9 cellular contexts compared by ENCODE assay signal in the genomic region with DNA sequence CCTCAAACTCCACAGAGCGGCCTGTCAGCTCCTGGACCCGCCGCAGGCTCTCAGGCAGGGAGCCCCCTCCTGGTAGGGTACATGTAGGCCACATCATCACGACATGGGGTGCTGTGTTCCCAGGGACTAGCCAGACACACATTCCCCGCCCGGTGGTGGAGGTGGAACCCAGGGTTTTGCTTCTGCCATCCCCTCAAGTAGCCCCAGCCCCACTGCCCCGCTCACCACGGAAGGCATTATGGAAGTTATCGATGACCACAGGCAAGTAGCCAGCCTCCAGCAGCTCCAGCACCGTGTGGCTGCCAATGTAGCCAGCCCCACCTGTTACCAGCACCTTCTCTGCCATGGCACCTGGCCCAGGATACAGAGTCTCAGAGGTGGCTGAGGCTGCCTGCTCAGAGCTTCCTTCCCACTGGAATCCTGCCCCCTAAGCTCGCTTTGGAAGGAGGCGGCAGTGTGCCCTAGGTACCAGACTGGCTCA. TPM values are rescaled to one million over a fixed set of nuclear protein-coding genes. Genes with fewer than 3 reads are reported as not detected.
DNase-seq lines count a peak whose midpoint lies in the region; ATAC-seq lines count a peak whose summit lies in the region.
"Had no signal": no experiment of that assay in that cellular context is flagged by ENCODE, and none has a peak within 500 bp of the region (broad histone marks: within the 10 kb centered on the region; RNA-seq: fewer than 3 reads in every experiment).

No MANE protein-coding gene starts in this region.

- no peak overlapping the region for H3K27ac ChIP-seq in aorta (ENCODE audit: low read depth in 1 of 2, low read length in 2 of 2)

- no peak overlapping the region for H3K4me3 ChIP-seq in aorta (ENCODE audit: low read length in 2 of 2)

- POLR2A ChIA-PET in activated CD4-positive, alpha-beta T cell treated with anti-CD3 and anti-CD28 coated beads for 36 hours (lab: Charles Lee), result interaction anchor here (0.5 to 1.9 kb wide), 2 partner anchors 20 to 106 kb away, joined by 6 to 8 read pairs; partner anchors contain the start of gene PITHD1
- POLR2A ChIA-PET in activated CD8-positive, alpha-beta T cell treated with anti-CD3 and anti-CD28 coated beads, Interleukin-2, amount 10 ng/mL, durations not matched to agents 7 days and 5 days (lab: Charles Lee), result interaction anchor here (0.9 to 2.6 kb wide), 2 partner anchors 19 to 20 kb away, joined by 6 to 10 read pairs; partner anchors contain the start of gene PITHD1

- peaks cover 0 to 4% of the 10 kb centered on the region in 2 donors for H3K4me1 ChIP-seq in aorta (ENCODE audit: control insufficient read depth in 1 of 2, insufficient read depth in 2 of 2, low read length in 2 of 2)

- H3K9me3 ChIP-seq in aorta (ENCODE audit: control insufficient read depth, low read length), result no peaks in the 10 kb centered on the region

- ATAC-seq in activated CD4-positive, alpha-beta T cell treated with anti-CD3 and anti-CD28 coated beads for 36 hours, result no peak
- ATAC-seq in activated CD8-positive, alpha-beta T cell treated with anti-CD3 and anti-CD28 coated beads, Interleukin-2, amount 10 ng/mL, durations not matched to agents 7 days and 5 days, result no peak
- ATAC-seq in stimulated activated effector memory CD8-positive, alpha-beta T cell treated with anti-CD3 and anti-CD28 coated beads, Interleukin-12 subunit alpha, Interleukin-12 subunit beta, amount 100 ng/mL, for 72 hours, result no peak
- no peak for ATAC-seq in HG02623 (IDR thresholded peaks at IDR 0.05; ENCODE audit: unreplicated experiment)
- no peak for ATAC-seq in HG02884 (IDR thresholded peaks at IDR 0.05; ENCODE audit: unreplicated experiment)
- no peak for ATAC-seq in aorta (ENCODE audit: low FRiP score)

- no peaks in the 10 kb centered on the region for H3K36me3 ChIP-seq in aorta (ENCODE audit: control insufficient read depth in 1 of 2, insufficient read depth in 2 of 2, low read length in 1 of 2)

- no peaks in the 10 kb centered on the region for H3K27me3 Mint-ChIP-seq in activated CD4-positive, alpha-beta T cell treated with anti-CD3 and anti-CD28 coated beads for 36 hours
- no peaks in the 10 kb centered on the region for H3K27me3 Mint-ChIP-seq in activated CD8-positive, alpha-beta T cell treated with anti-CD3 and anti-CD28 coated beads, Interleukin-2, amount 10 ng/mL, durations not matched to agents 7 days and 5 days (ENCODE audit: low read depth)

- peak; percentile 39 for DNase-seq in activated CD4-positive, alpha-beta T cell treated with anti-CD3 and anti-CD28 coated beads for 36 hours
- no peak for DNase-seq in activated CD4-positive, alpha-beta T cell treated with anti-CD3 and anti-CD28 coated beads for 1 hour
- peak; percentile 38 for DNase-seq in activated CD8-positive, alpha-beta T cell treated with anti-CD3 and anti-CD28 coated beads, Interleukin-2, amount 10 ng/mL, durations not matched to agents 7 days and 5 days
- DNase-seq in iPS-NIHi11 (ENCODE audit: low spot score) (peak; percentile 56), aorta (no peak)
- DNase-seq in stimulated activated effector memory CD8-positive, alpha-beta T cell treated with anti-CD3 and anti-CD28 coated beads, Interleukin-12 subunit alpha, Interleukin-12 subunit beta, amount 100 ng/mL, for 72 hours (ENCODE audit: low spot score in 2 of 2), result no peak
- DNase-seq: NCI-H1092 treated with DMSO at 0.1 percent for 48 hours had no signal

- H3K27me3 ChIP-seq in aorta (ENCODE audit: control insufficient read depth in 1 of 2, insufficient read depth in 2 of 2, low read length in 1 of 2), result no peaks in the 10 kb centered on the region

- 86% methylated on average over 12 of the region's 12 CpGs for whole genome bisulfite sequencing in aorta, 2 donors

- intact Hi-C loops in activated CD4-positive, alpha-beta T cell treated with anti-CD3 and anti-CD28 coated beads for 36 hours (cut with DNase I, micrococcal nuclease), result no loop called here
- intact Hi-C loops in aorta (cut with DNase I), result no loop called here

- H3K4me1 Mint-ChIP-seq in activated CD4-positive, alpha-beta T cell treated with anti-CD3 and anti-CD28 coated beads for 36 hours, result peaks cover 13% of the 10 kb centered on the region
- peaks cover 21% of the 10 kb centered on the region for H3K4me1 Mint-ChIP-seq in activated CD8-positive, alpha-beta T cell treated with anti-CD3 and anti-CD28 coated beads, Interleukin-2, amount 10 ng/mL, durations not matched to agents 7 days and 5 days (ENCODE audit: low read depth)
- peaks cover 19% of the 10 kb centered on the region for H3K4me1 Mint-ChIP-seq in stimulated activated effector memory CD8-positive, alpha-beta T cell treated with anti-CD3 and anti-CD28 coated beads, Interleukin-12 subunit alpha, Interleukin-12 subunit beta, amount 100 ng/mL, for 72 hours

- peaks cover 19% of the 10 kb centered on the region for H3K36me3 Mint-ChIP-seq in activated CD4-positive, alpha-beta T cell treated with anti-CD3 and anti-CD28 coated beads for 36 hours (ENCODE audit: low read depth)
- H3K36me3 Mint-ChIP-seq in activated CD8-positive, alpha-beta T cell treated with anti-CD3 and anti-CD28 coated beads, Interleukin-2, amount 10 ng/mL, durations not matched to agents 7 days and 5 days (ENCODE audit: low read depth), result peaks cover 30% of the 10 kb centered on the region
- H3K36me3 Mint-ChIP-seq in stimulated activated effector memory CD8-positive, alpha-beta T cell treated with anti-CD3 and anti-CD28 coated beads, Interleukin-12 subunit alpha, Interleukin-12 subunit beta, amount 100 ng/mL, for 72 hours, result peaks cover 60% of the 10 kb centered on the region

- H3K27ac Mint-ChIP-seq in activated CD4-positive, alpha-beta T cell treated with anti-CD3 and anti-CD28 coated beads for 36 hours, result no peak overlapping the region
- peak overlapping the region; percentile 96 for H3K27ac Mint-ChIP-seq in activated CD8-positive, alpha-beta T cell treated with anti-CD3 and anti-CD28 coated beads, Interleukin-2, amount 10 ng/mL, durations not matched to agents 7 days and 5 days
- peak overlapping the region; percentile 95 for H3K27ac Mint-ChIP-seq in stimulated activated effector memory CD8-positive, alpha-beta T cell treated with anti-CD3 and anti-CD28 coated beads, Interleukin-12 subunit alpha, Interleukin-12 subunit beta, amount 100 ng/mL, for 72 hours

- H3K9me3 Mint-ChIP-seq in activated CD4-positive, alpha-beta T cell treated with anti-CD3 and anti-CD28 coated beads for 36 hours (ENCODE audit: low read depth), result no peaks in the 10 kb centered on the region
- no peaks in the 10 kb centered on the region for H3K9me3 Mint-ChIP-seq in activated CD8-positive, alpha-beta T cell treated with anti-CD3 and anti-CD28 coated beads, Interleukin-2, amount 10 ng/mL, durations not matched to agents 7 days and 5 days (ENCODE audit: insufficient read depth)
- H3K9me3 Mint-ChIP-seq in stimulated activated effector memory CD8-positive, alpha-beta T cell treated with anti-CD3 and anti-CD28 coated beads, Interleukin-12 subunit alpha, Interleukin-12 subunit beta, amount 100 ng/mL, for 72 hours, result no peaks in the 10 kb centered on the region

- CTCF ChIA-PET in activated CD4-positive, alpha-beta T cell treated with anti-CD3 and anti-CD28 coated beads for 36 hours (lab: Charles Lee), result interaction anchor here (0.6 to 5.3 kb wide), 10 partner anchors 8 to 430 kb away, joined by 3 to 22 read pairs (median 3); partner anchors contain the start of genes LYPLA2 and PITHD1
- CTCF ChIA-PET in activated CD8-positive, alpha-beta T cell treated with anti-CD3 and anti-CD28 coated beads, Interleukin-2, amount 10 ng/mL, durations not matched to agents 7 days and 5 days (lab: Charles Lee), result interaction anchor here (1.0 to 6.7 kb wide), 5 partner anchors 9 to 118 kb away, joined by 5 to 53 read pairs (median 10); no protein-coding TSS in a partner anchor

- H3K4me3 Mint-ChIP-seq in activated CD4-positive, alpha-beta T cell treated with anti-CD3 and anti-CD28 coated beads for 36 hours, result peak overlapping the region; percentile 86
- H3K4me3 Mint-ChIP-seq in activated CD8-positive, alpha-beta T cell treated with anti-CD3 and anti-CD28 coated beads, Interleukin-2, amount 10 ng/mL, durations not matched to agents 7 days and 5 days, result peak overlapping the region; percentile 97
- peak overlapping the region; percentile 90 for H3K4me3 Mint-ChIP-seq in stimulated activated effector memory CD8-positive, alpha-beta T cell treated with anti-CD3 and anti-CD28 coated beads, Interleukin-12 subunit alpha, Interleukin-12 subunit beta, amount 100 ng/mL, for 72 hours

RNA-seq across cellular contexts. Expression of gene GALE, which starts 1.9 kb away (rescaled TPM):
- total RNA-seq in activated CD4-positive, alpha-beta T cell treated with anti-CD3 and anti-CD28 coated beads for 36 hours, result 10 to 100 TPM; 27.4 to 35.6 TPM
- total RNA-seq in activated CD8-positive, alpha-beta T cell treated with anti-CD3 and anti-CD28 coated beads, Interleukin-2, amount 10 ng/mL, durations not matched to agents 7 days and 5 days, result 10 to 100 TPM; 27.6 to 31.9 TPM
- 10 to 100 TPM; 13.6 to 18.5 TPM for total RNA-seq in aorta
- 10 to 100 TPM in 1 of 2 donors, 1 to 10 TPM in 1; 9.9 to 23.2 TPM for polyA plus RNA-seq in aorta

RNA-seq across cellular contexts. Expression of gene LYPLA2, which starts 7.8 kb away (rescaled TPM):
- total RNA-seq in activated CD4-positive, alpha-beta T cell treated with anti-CD3 and anti-CD28 coated beads for 36 hours, result 10 to 100 TPM; 55.0 to 64.8 TPM
- 10 to 100 TPM; 84.2 to 88.2 TPM for total RNA-seq in activated CD8-positive, alpha-beta T cell treated with anti-CD3 and anti-CD28 coated beads, Interleukin-2, amount 10 ng/mL, durations not matched to agents 7 days and 5 days
- total RNA-seq in aorta, result 10 to 100 TPM; 30.0 to 31.2 TPM
- polyA plus RNA-seq in aorta, result 10 to 100 TPM; 17.3 to 32.5 TPM

RNA-seq across cellular contexts. Expression of gene PITHD1, which starts 20.5 kb away (rescaled TPM):
- total RNA-seq in activated CD4-positive, alpha-beta T cell treated with anti-CD3 and anti-CD28 coated beads for 36 hours, result 10 to 100 TPM; 53.1 to 64.1 TPM
- 10 to 100 TPM; 62.3 to 67.9 TPM for total RNA-seq in activated CD8-positive, alpha-beta T cell treated with anti-CD3 and anti-CD28 coated beads, Interleukin-2, amount 10 ng/mL, durations not matched to agents 7 days and 5 days
- total RNA-seq in aorta, result 10 to 100 TPM; 34.9 to 39.8 TPM
- polyA plus RNA-seq in aorta, result 10 to 100 TPM; 33.9 to 40.3 TPM

RNA-seq across cellular contexts. Expression of gene HMGCL, which starts 26.5 kb away (rescaled TPM):
- 10 to 100 TPM; 31.9 to 46.0 TPM for total RNA-seq in activated CD4-positive, alpha-beta T cell treated with anti-CD3 and anti-CD28 coated beads for 36 hours
- 10 to 100 TPM; 24.9 to 27.1 TPM for total RNA-seq in activated CD8-positive, alpha-beta T cell treated with anti-CD3 and anti-CD28 coated beads, Interleukin-2, amount 10 ng/mL, durations not matched to agents 7 days and 5 days
- 10 to 100 TPM; 22.4 to 36.8 TPM for total RNA-seq in aorta
- 10 to 100 TPM; 30.9 to 35.2 TPM for polyA plus RNA-seq in aorta

RNA-seq across cellular contexts. Expression of gene ELOA, which starts 55.4 kb away (rescaled TPM):
- total RNA-seq in activated CD4-positive, alpha-beta T cell treated with anti-CD3 and anti-CD28 coated beads for 36 hours, result 10 to 100 TPM; 34.5 to 38.6 TPM
- total RNA-seq in activated CD8-positive, alpha-beta T cell treated with anti-CD3 and anti-CD28 coated beads, Interleukin-2, amount 10 ng/mL, durations not matched to agents 7 days and 5 days, result 10 to 100 TPM; 29.2 to 31.0 TPM
- total RNA-seq in aorta, result 10 to 100 TPM; 30.3 to 31.0 TPM
- 10 to 100 TPM; 11.8 to 14.0 TPM for polyA plus RNA-seq in aorta

Comparison
In these comparisons a context has a peak if more than half of its experiments do, and no peak if none do; other contexts are left out.
1. DNase-seq: peak in activated CD4-positive, alpha-beta T cell treated with anti-CD3 and anti-CD28 coated beads for 36 hours (single experiment), activated CD8-positive, alpha-beta T cell treated with anti-CD3 and anti-CD28 coated beads, Interleukin-2, amount 10 ng/mL, durations not matched to agents 7 days and 5 days (single experiment) and iPS-NIHi11 (single experiment); none in activated CD4-positive, alpha-beta T cell treated with anti-CD3 and anti-CD28 coated beads for 1 hour (single experiment), stimulated activated effector memory CD8-positive, alpha-beta T cell treated with anti-CD3 and anti-CD28 coated beads, Interleukin-12 subunit alpha, Interleukin-12 subunit beta, amount 100 ng/mL, for 72 hours (0 of 2) and aorta (0 of 2).
2. Peak in every context shown above with its lines, with median percentiles within 50 percentile points of each other: H3K4me3 Mint-ChIP-seq.